Comparison of ENCODE assay signal across 1 cellular context in genomic region chr22:35950262-35950661, GRCh38.
TF ChIP-seq lines count a peak whose summit lies in the region.

No MANE protein-coding gene starts in this region.

TF ChIP-seq in SK-N-SH, 30 proteins besides CTCF, POLR2A, EP300 and RAD21 (continued from another document):
- TF ChIP-seq, protein P1, sequence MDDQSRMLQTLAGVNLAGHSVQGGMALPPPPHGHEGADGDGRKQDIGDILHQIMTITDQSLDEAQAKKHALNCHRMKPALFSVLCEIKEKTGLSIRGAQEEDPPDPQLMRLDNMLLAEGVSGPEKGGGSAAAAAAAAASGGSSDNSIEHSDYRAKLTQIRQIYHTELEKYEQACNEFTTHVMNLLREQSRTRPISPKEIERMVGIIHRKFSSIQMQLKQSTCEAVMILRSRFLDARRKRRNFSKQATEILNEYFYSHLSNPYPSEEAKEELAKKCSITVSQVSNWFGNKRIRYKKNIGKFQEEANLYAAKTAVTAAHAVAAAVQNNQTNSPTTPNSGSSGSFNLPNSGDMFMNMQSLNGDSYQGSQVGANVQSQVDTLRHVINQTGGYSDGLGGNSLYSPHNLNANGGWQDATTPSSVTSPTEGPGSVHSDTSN (IDR thresholded peaks at IDR 0.05) = no peak
